14 cellular contexts compared by ENCODE assay signal in the genomic region with DNA sequence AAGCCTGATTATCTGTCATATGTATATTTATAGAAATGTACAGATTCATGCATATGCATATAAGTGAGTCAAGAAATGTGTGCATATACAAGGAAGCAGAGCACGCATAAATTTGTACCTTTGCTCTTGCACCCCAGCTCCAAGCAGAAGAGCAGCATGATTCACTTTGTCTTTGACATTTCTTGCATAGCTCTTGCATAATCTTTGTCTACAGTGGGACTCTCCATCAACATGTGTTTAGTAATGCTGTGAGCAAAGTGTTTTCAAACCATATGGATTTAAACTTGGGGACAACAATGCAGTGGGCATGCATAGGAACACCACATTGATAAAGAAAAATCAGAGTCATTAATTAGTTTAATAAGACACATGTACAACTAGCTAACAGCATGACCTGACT.
DNase-seq lines count a peak whose midpoint lies in the region; ATAC-seq, FAIRE-seq and TF ChIP-seq lines count a peak whose summit lies in the region.
"Had no signal": no experiment of that assay in that cellular context is flagged by ENCODE, and none has a peak within 500 bp of the region (broad histone marks: within the 10 kb centered on the region; RNA-seq: fewer than 3 reads in every experiment).

No MANE protein-coding gene starts in this region.

- H3K9me3 ChIP-seq in GM23248 (ENCODE audit: low read depth) (no peaks in the 10 kb centered on the region), suprapubic skin (no peaks in the 10 kb centered on the region)

- H3K27me3 ChIP-seq in GM23248 (replicated peaks; ENCODE audit: insufficient read depth) (no peaks in the 10 kb centered on the region), suprapubic skin (no peaks in the 10 kb centered on the region)

- H3K27ac ChIP-seq in GM23248 (no peak overlapping the region), suprapubic skin (no peak overlapping the region)
- H3K27ac ChIP-seq: C4-2B had no signal

- DNase-seq in GM23248 (peak; percentile 1), HT1080 (ENCODE audit: low read depth) (peak; percentile 1), choroid plexus epithelial cell (ENCODE audit: low read depth) (peak; percentile 48), iris pigment epithelial cell (ENCODE audit: low read depth) (peak; percentile 31), D721Med (ENCODE audit: insufficient read length, low spot score) (no peak), suprapubic skin (ENCODE audit: low spot score in 2 of 2) (no peak)
- DNase-seq: DMS79 treated with DMSO at 0.1 percent for 48 hours, NCI-H1092, NCI-H2081, NCI-H510A, NCI-H774 had no signal

- in situ Hi-C loops in GM23248 (cut with MboI): no loop called here

- no peak for FAIRE-seq in D721Med (lab: Jason Lieb, UNC)
- FAIRE-seq: H54 had no signal

- TF ChIP-seq POLR2A in suprapubic skin (IDR thresholded peaks at IDR 0.05): no peak

- ATAC-seq in GM18873 (IDR thresholded peaks at IDR 0.05; ENCODE audit: low FRiP score, unreplicated experiment): no peak

- no peak overlapping the region for H3K4me2 ChIP-seq in GM23248 (ENCODE audit: unreplicated experiment)

- H3K36me3 ChIP-seq in GM23248 (ENCODE audit: low read depth) (no peaks in the 10 kb centered on the region), suprapubic skin (no peaks in the 10 kb centered on the region)

- H3F3A ChIP-seq in GM23248 (ENCODE audit: insufficient read depth): no peaks in the 10 kb centered on the region

- no peak overlapping the region for H3K9ac ChIP-seq in GM23248

- no peak for TF ChIP-seq CTCF in choroid plexus epithelial cell (conservative IDR thresholded peaks at IDR 0.05; ENCODE audit: low read depth, low read length)
- no peak for TF ChIP-seq CTCF in D721Med (IDR thresholded peaks at IDR 0.05; ENCODE audit: insufficient read depth, missing control alignments)
- no peak for TF ChIP-seq CTCF in suprapubic skin (IDR thresholded peaks at IDR 0.05)

- no peak overlapping the region for H2AFZ ChIP-seq in GM23248

- no peak for TF ChIP-seq EP300 in suprapubic skin (IDR thresholded peaks at IDR 0.05)

- 80 to 81% methylated on average over 1 of the region's 1 CpG for WGBS in GM23248 (ENCODE audit: low coverage in 1 of 2, low lambda C conversion rate in 2 of 2, missing lambda C conversion rate in 2 of 2), 2 experiments
- 86% methylated on average over 1 of the region's 1 CpG for WGBS in suprapubic skin

- H3K79me2 ChIP-seq in GM23248 (ENCODE audit: insufficient read depth): no peaks in the 10 kb centered on the region

- H3K4me3 ChIP-seq in GM23248 (no peak overlapping the region), choroid plexus epithelial cell (ENCODE audit: low read depth, low read length) (no peak overlapping the region), suprapubic skin (no peak overlapping the region)

- H4K20me1 ChIP-seq in GM23248 (ENCODE audit: insufficient read depth): no peaks in the 10 kb centered on the region

- H3K4me1 ChIP-seq in GM23248 (ENCODE audit: insufficient read depth): no peaks in the 10 kb centered on the region
- no peaks in the 10 kb centered on the region for H3K4me1 ChIP-seq in suprapubic skin

- no peaks in the 10 kb centered on the region for H3K9me2 ChIP-seq in GM23248 (ENCODE audit: insufficient read depth)

Comparison
In these comparisons a context has a peak if more than half of its experiments do, and no peak if none do; other contexts are left out.
1. DNase-seq: peak in GM23248 (single experiment), HT1080 (single experiment), choroid plexus epithelial cell (single experiment) and iris pigment epithelial cell (single experiment); none in D721Med (single experiment) and suprapubic skin (0 of 2).